15 cellular contexts compared by ENCODE assay signal in the genomic region with DNA sequence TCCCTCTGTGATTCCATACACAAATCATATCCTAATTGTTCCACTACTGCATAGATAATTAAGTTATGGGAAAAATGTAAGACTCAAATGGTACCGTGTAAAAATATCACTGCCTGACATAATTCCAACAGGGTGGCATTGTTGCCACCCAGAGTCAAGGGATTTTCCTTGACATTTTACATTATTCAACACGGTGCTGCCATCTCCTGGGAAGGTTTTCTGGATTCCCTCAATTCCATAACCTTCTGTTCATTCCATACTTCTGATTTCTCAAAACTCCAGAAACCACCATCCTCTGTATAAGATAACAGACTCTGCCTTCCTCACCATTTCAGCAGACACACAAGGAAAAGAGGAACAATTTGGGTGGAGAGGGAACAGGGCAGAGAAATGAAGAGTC.
DNase-seq lines count a peak whose midpoint lies in the region; ATAC-seq and TF ChIP-seq lines count a peak whose summit lies in the region.
"Had no signal": no experiment of that assay in that cellular context is flagged by ENCODE, and none has a peak within 500 bp of the region (broad histone marks: within the 10 kb centered on the region; RNA-seq: fewer than 3 reads in every experiment).

No MANE protein-coding gene starts in this region.

- no TSS peak for BruUV-seq in IMR-90 (replicated peaks; lab: Mats Ljungman, UMichigan)

- H3K4me1 ChIP-seq in IMR-90 (ENCODE audit: control insufficient read depth, insufficient read depth, low read length), result peaks cover 2% of the 10 kb centered on the region; the same call in 1 of the 2 replicates
- H3K4me1 ChIP-seq in suprapubic skin, result no peaks in the 10 kb centered on the region
- H3K4me1 ChIP-seq: gastroesophageal sphincter, right lobe of liver had no signal

- no peak overlapping the region for H3K18ac ChIP-seq in IMR-90 (ENCODE audit: low read depth, low read length)

- ATAC-seq in IMR-90 (ENCODE audit: low read depth) (peak; percentile 62), HG02678 (IDR thresholded peaks at IDR 0.05; ENCODE audit: unreplicated experiment) (no peak)
- ATAC-seq: gastroesophageal sphincter; right lobe of liver; stimulated activated naive B cell treated with anti-CD40 and anti-IgM and Interleukin-4, amounts not matched to agents 10 μg/mL and 1 μg/mL and 100 μg/mL, for 72 hours had no signal

- no peaks in the 10 kb centered on the region for H4K20me1 ChIP-seq in IMR-90 (ENCODE audit: insufficient read depth, low read length)

- H2BK20ac ChIP-seq in IMR-90 (ENCODE audit: low read depth, low read length), result no peak overlapping the region

- H3K27me3 ChIP-seq in IMR-90 (ENCODE audit: control insufficient read depth, insufficient read depth, low read length) (no peaks in the 10 kb centered on the region), suprapubic skin (no peaks in the 10 kb centered on the region)
- H3K27me3 ChIP-seq: gastroesophageal sphincter, right lobe of liver had no signal

- in situ Hi-C loops in IMR-90 (cut with MboI; ENCODE audit: low sequenced_read_pairs), result no loop called here

- H3K27me3 Mint-ChIP-seq in chondrocyte (ENCODE audit: low read depth), result peaks cover 18% of the 10 kb centered on the region
- H3K27me3 Mint-ChIP-seq: stimulated activated naive B cell treated with anti-CD40 and anti-IgM and Interleukin-4, amounts not matched to agents 10 μg/mL and 1 μg/mL and 100 μg/mL, for 72 hours had no signal

- TF ChIP-seq RAD21 in IMR-90 (IDR thresholded peaks at IDR 0.05; ENCODE audit: low read length), result peak; percentile 76

- no peak overlapping the region for H2AFZ ChIP-seq in IMR-90 (replicated peaks; ENCODE audit: low read length, poor library complexity)

- H3K79me1 ChIP-seq in IMR-90 (ENCODE audit: low read depth in 1 of 2, low read length in 2 of 2), result no peaks in the 10 kb centered on the region

- TF ChIP-seq POLR2A in IMR-90 (IDR thresholded peaks at IDR 0.05; ENCODE audit: low read depth, low read length), result no peak
- TF ChIP-seq POLR2A in suprapubic skin (IDR thresholded peaks at IDR 0.05), result no peak

- H3K9ac ChIP-seq in IMR-90 (ENCODE audit: low read depth, low read length), result no peak overlapping the region

- dilution Hi-C loops in IMR-90 (cut with HindIII; ENCODE audit: low sequenced_read_pairs, unreplicated experiment), result no loop called here

- H2BK120ac ChIP-seq in IMR-90 (ENCODE audit: low read depth, low read length), result no peak overlapping the region

- no peaks in the 10 kb centered on the region for H3K9me1 ChIP-seq in IMR-90 (ENCODE audit: insufficient read depth, low read length)

- H2AK5ac ChIP-seq in IMR-90 (ENCODE audit: low read depth, low read length), result no peak overlapping the region

- no peak overlapping the region for H2AK9ac ChIP-seq in IMR-90 (replicated peaks; ENCODE audit: low read depth, low read length, poor library complexity)

- no peak overlapping the region for H2BK5ac ChIP-seq in IMR-90 (ENCODE audit: low read depth, low read length, poor library complexity, severe bottlenecking)

- no peak overlapping the region for H3K4me2 ChIP-seq in IMR-90 (ENCODE audit: low read depth, low read length)

- peaks cover 10% of the 10 kb centered on the region for H3K4me1 Mint-ChIP-seq in chondrocyte (ENCODE audit: low read depth)
- H3K4me1 Mint-ChIP-seq: stimulated activated naive B cell treated with anti-CD40 and anti-IgM and Interleukin-4, amounts not matched to agents 10 μg/mL and 1 μg/mL and 100 μg/mL, for 72 hours had no signal

- H3K9me3 Mint-ChIP-seq in chondrocyte (ENCODE audit: low read depth), result no peaks in the 10 kb centered on the region
- H3K9me3 Mint-ChIP-seq: stimulated activated naive B cell treated with anti-CD40 and anti-IgM and Interleukin-4, amounts not matched to agents 10 μg/mL and 1 μg/mL and 100 μg/mL, for 72 hours had no signal

- WGBS in IMR-90 (ENCODE audit: extremely low coverage in 2 of 2, insufficient read length in 1 of 2), 2 experiments, result no CpG with 5 or more reads among the region's 2 CpGs
- 43% methylated on average over 2 of the region's 2 CpGs for WGBS in suprapubic skin

- H4K91ac ChIP-seq in IMR-90 (ENCODE audit: insufficient read depth, low read depth, low read length), result no peak overlapping the region

- H3K4me3 ChIP-seq in IMR-90 (ENCODE audit: insufficient read depth, low read depth, low read length) (no peak overlapping the region), suprapubic skin (no peak overlapping the region)
- H3K4me3 ChIP-seq: gastroesophageal sphincter, right lobe of liver had no signal

- peak overlapping the region in 1 of 2 experiments; percentile 30; a peak in 1 of 4 replicates for H4K8ac ChIP-seq in IMR-90 (ENCODE audit: low read depth in 2 of 2, low read length in 2 of 2)

- CTCF ChIA-PET in IMR-90 (lab: Yijun Ruan, JAX), result no interaction called here

- no peak overlapping the region; the same call in 2 of the 3 replicates for H2BK15ac ChIP-seq in IMR-90 (ENCODE audit: low read depth, low read length)

- DNase-seq in AG20443 (ENCODE audit: low spot score), result peak; percentile 17
- peak; percentile 51 for DNase-seq in IMR-90
- no peak for DNase-seq in chondrocyte (ENCODE audit: low spot score)
- peak; percentile 72 for DNase-seq in myocyte (ENCODE audit: low read depth)
- no peak for DNase-seq in iPS-NIHi7 (ENCODE audit: extremely low spot score)
- no peak for DNase-seq in OCI-M1 (lab: John Stamatoyannopoulos, UW)
- DNase-seq in suprapubic skin (ENCODE audit: low spot score in 2 of 2), result no peak
- DNase-seq: C1 segment of cervical spinal cord; NCI-H2227 treated with DMSO at 0.1 percent for 48 hours; right lobe of liver; stimulated activated CD4-positive, alpha-beta T cell treated with anti-CD3 and anti-CD28 coated beads, Interleukin-4, amount 100 ng/mL, for 24 hours; stimulated activated naive B cell treated with anti-CD40 and anti-IgM and Interleukin-4, amounts not matched to agents 10 μg/mL and 1 μg/mL and 100 μg/mL, for 72 hours; SW 1271 had no signal

- H3K4ac ChIP-seq in IMR-90 (ENCODE audit: low read depth, low read length), result no peak overlapping the region

- H3K36me3 ChIP-seq in IMR-90 (ENCODE audit: control insufficient read depth, insufficient read depth, low read length) (no peaks in the 10 kb centered on the region), suprapubic skin (no peaks in the 10 kb centered on the region)
- H3K36me3 ChIP-seq: gastroesophageal sphincter, right lobe of liver had no signal

- no peak overlapping the region for H3K27ac Mint-ChIP-seq in chondrocyte (ENCODE audit: unreplicated experiment)
- H3K27ac Mint-ChIP-seq: stimulated activated naive B cell treated with anti-CD40 and anti-IgM and Interleukin-4, amounts not matched to agents 10 μg/mL and 1 μg/mL and 100 μg/mL, for 72 hours had no signal

- H3K56ac ChIP-seq in IMR-90 (ENCODE audit: extremely low read depth, insufficient read depth, low read length), result no peak overlapping the region

- H3K14ac ChIP-seq in IMR-90 (replicated peaks; ENCODE audit: low read depth, low read length), result no peak overlapping the region

- H3K23ac ChIP-seq in IMR-90 (ENCODE audit: low read depth, low read length), result no peak overlapping the region

- peak; percentile 64 for TF ChIP-seq CTCF in IMR-90 (conservative IDR thresholded peaks at IDR 0.05; ENCODE audit: low read depth, low read length)
- TF ChIP-seq CTCF in chondrocyte (IDR thresholded peaks at IDR 0.05), result peak; percentile 77
- no peak for TF ChIP-seq CTCF in suprapubic skin (IDR thresholded peaks at IDR 0.05)

- H3K9me3 ChIP-seq in IMR-90 (ENCODE audit: control insufficient read depth, insufficient read depth, low read length) (no peaks in the 10 kb centered on the region), suprapubic skin (no peaks in the 10 kb centered on the region)
- H3K9me3 ChIP-seq: gastroesophageal sphincter, right lobe of liver had no signal

- POLR2A ChIA-PET in IMR-90 (lab: Charles Lee; ENCODE audit: unreplicated experiment), result no interaction called here

- H3K4me3 Mint-ChIP-seq in chondrocyte (ENCODE audit: unreplicated experiment), result no peak overlapping the region
- H3K4me3 Mint-ChIP-seq: stimulated activated naive B cell treated with anti-CD40 and anti-IgM and Interleukin-4, amounts not matched to agents 10 μg/mL and 1 μg/mL and 100 μg/mL, for 72 hours had no signal

- H3K27ac ChIP-seq in IMR-90 (ENCODE audit: insufficient read depth, low read length), result no peak overlapping the region
- no peak overlapping the region for H3K27ac ChIP-seq in suprapubic skin
- H3K27ac ChIP-seq: gastroesophageal sphincter, right lobe of liver had no signal

- no peaks in the 10 kb centered on the region for H3K36me3 Mint-ChIP-seq in chondrocyte (ENCODE audit: low read depth)
- H3K36me3 Mint-ChIP-seq: stimulated activated naive B cell treated with anti-CD40 and anti-IgM and Interleukin-4, amounts not matched to agents 10 μg/mL and 1 μg/mL and 100 μg/mL, for 72 hours had no signal

- TF ChIP-seq EP300 in suprapubic skin (IDR thresholded peaks at IDR 0.05), result no peak

- intact Hi-C loops in IMR-90 (cut with micrococcal nuclease), result loop anchor here (5.0 kb wide), 2 partner anchors 515 to 885 kb away; no protein-coding TSS in a partner anchor

- H4K5ac ChIP-seq in IMR-90 (ENCODE audit: low read depth, low read length), result no peak overlapping the region

TF ChIP-seq in IMR-90, 13 proteins besides CTCF, POLR2A, EP300 and RAD21:
- TF ChIP-seq SMC3 (IDR thresholded peaks at IDR 0.05; ENCODE audit: low read depth, low read length), result peak; percentile 50
- no peak for TF ChIP-seq RFX5 (IDR thresholded peaks at IDR 0.05; ENCODE audit: low read depth, low read length)
- no peak for TF ChIP-seq CEBPB (IDR thresholded peaks at IDR 0.05; ENCODE audit: low read depth, low read length)

Comparison
In these comparisons a context has a peak if more than half of its experiments do, and no peak if none do; other contexts are left out.
1. DNase-seq: peak in AG20443 (single experiment), IMR-90 (single experiment) and myocyte (single experiment); none in chondrocyte (single experiment), iPS-NIHi7 (single experiment), OCI-M1 (single experiment) and suprapubic skin (0 of 2).
2. CTCF ChIP-seq: peak in IMR-90 (single experiment) and chondrocyte (single experiment); none in suprapubic skin (0 of 2).